ENCODE assay signal across 1 cellular context in the genomic region with DNA sequence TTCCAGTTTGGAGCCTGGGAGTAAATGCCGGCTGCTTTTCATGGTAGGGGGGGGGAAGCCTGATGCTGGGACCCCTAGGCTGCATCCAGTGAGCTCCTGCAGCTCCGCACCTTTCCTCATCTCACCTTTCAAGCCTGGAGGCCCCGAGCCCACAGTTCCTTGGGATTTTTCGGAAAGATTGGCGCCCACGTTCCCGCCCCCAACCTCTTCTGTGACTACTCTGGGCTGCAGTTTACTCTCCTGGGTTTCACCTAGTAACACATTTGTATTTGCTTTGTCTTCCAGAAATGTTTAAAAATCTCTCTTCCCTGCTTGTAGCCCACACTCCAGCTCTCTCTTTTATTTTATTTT.
TF ChIP-seq lines count a peak whose summit lies in the region.

No MANE protein-coding gene starts in this region.

TF ChIP-seq in IMR-90, 13 proteins besides CTCF, POLR2A, EP300 and RAD21:
- TF ChIP-seq MXI1 (IDR thresholded peaks at IDR 0.05; ENCODE audit: borderline replicate concordance, low read depth, low read length) (no peak), RFX5 (IDR thresholded peaks at IDR 0.05; ENCODE audit: low read depth, low read length) (no peak)
- TF ChIP-seq, protein P1, sequence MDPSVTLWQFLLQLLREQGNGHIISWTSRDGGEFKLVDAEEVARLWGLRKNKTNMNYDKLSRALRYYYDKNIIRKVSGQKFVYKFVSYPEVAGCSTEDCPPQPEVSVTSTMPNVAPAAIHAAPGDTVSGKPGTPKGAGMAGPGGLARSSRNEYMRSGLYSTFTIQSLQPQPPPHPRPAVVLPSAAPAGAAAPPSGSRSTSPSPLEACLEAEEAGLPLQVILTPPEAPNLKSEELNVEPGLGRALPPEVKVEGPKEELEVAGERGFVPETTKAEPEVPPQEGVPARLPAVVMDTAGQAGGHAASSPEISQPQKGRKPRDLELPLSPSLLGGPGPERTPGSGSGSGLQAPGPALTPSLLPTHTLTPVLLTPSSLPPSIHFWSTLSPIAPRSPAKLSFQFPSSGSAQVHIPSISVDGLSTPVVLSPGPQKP (IDR thresholded peaks at IDR 0.05; ENCODE audit: borderline replicate concordance, low read depth, low read length): no peak
